In genomic region chr1:204841316-204841715, GRCh38 we compare ENCODE assay signal across 23 cellular contexts.
"Had no signal": no experiment of that assay in that cellular context is flagged by ENCODE, and none has a peak within 500 bp of the region (broad histone marks: within the 10 kb centered on the region; RNA-seq: fewer than 3 reads in every experiment).

No MANE protein-coding gene starts in this region.

- H3K27ac Mint-ChIP-seq: activated CD4-positive, alpha-beta T cell treated with anti-CD3 and anti-CD28 coated beads, Interleukin-2, amount 10 ng/mL, durations not matched to agents 24 days and 14 days; activated naive CD4-positive, alpha-beta T cell treated with anti-CD3 and anti-CD28 coated beads, Interleukin-2, amount 50 U/mL, for 72 hours; activated naive CD8-positive, alpha-beta T cell treated with anti-CD3 and anti-CD28 coated beads, Interleukin-2, amount 50 U/mL, for 24 hours; T-helper 17 cell; WTC11 had no signal

- H3K4me1 Mint-ChIP-seq: activated naive CD8-positive, alpha-beta T cell treated with anti-CD3 and anti-CD28 coated beads, Interleukin-2, amount 50 U/mL, for 24 hours had no signal

- H3K27me3 Mint-ChIP-seq: brain had no signal

- H3K4me3 ChIP-seq: K562 had no signal

- H3K9me3 Mint-ChIP-seq: activated CD4-positive, alpha-beta T cell treated with anti-CD3 and anti-CD28 coated beads, Interleukin-2, amount 10 ng/mL, durations not matched to agents 24 days and 14 days; activated naive CD8-positive, alpha-beta T cell treated with anti-CD3 and anti-CD28 coated beads, Interleukin-2, amount 50 U/mL, for 24 hours; activated T-cell treated with anti-CD3 and anti-CD28 coated beads, Interleukin-2, amount 50 U/mL, for 4 hours; WTC11 had no signal

- DNase-seq: activated CD4-positive, alpha-beta T cell treated with anti-CD3 and anti-CD28 coated beads for 1 hour; activated CD4-positive, alpha-beta T cell treated with anti-CD3 and anti-CD28 coated beads, Interleukin-2, amount 10 ng/mL, durations not matched to agents 24 days and 14 days; activated CD4-positive, alpha-beta T cell treated with anti-CD3 and anti-CD28 coated beads, Interleukin-2, amount 50 U/mL, for 48 hours; activated effector memory CD4-positive, alpha-beta T cell treated with anti-CD3 and anti-CD28 coated beads, Interleukin-2, amount 50 U/mL, for 16 hours; activated naive CD4-positive, alpha-beta T cell treated with Interleukin-2 at 50 U/mL for 16 hours; activated naive CD8-positive, alpha-beta T cell treated with anti-CD3 and anti-CD28 coated beads, Interleukin-2, amount 50 U/mL, for 24 hours; activated T-cell treated with anti-CD3 and anti-CD28 coated beads, Interleukin-2, amount 50 U/mL, for 4 hours; amniotic stem cell; Karpas-422; NCI-H187 treated with DMSO at 0.1 percent for 48 hours; NCI-H2081 treated with DMSO at 0.1 percent for 48 hours; NCI-H2227 treated with DMSO at 0.1 percent for 48 hours; NCI-H446 treated with DMSO at 0.1 percent for 48 hours; NCI-H524 treated with DMSO at 0.1 percent for 48 hours; NCI-H774; PC-3; SIG-M5; T-helper 17 cell; T-helper 9 cell had no signal

- H3K4me3 Mint-ChIP-seq: activated CD4-positive, alpha-beta T cell treated with anti-CD3 and anti-CD28 coated beads, Interleukin-2, amount 10 ng/mL, durations not matched to agents 24 days and 14 days; activated naive CD8-positive, alpha-beta T cell treated with anti-CD3 and anti-CD28 coated beads, Interleukin-2, amount 50 U/mL, for 24 hours; activated T-cell treated with anti-CD3 and anti-CD28 coated beads, Interleukin-2, amount 50 U/mL, for 4 hours; brain; T-helper 17 cell; WTC11 had no signal

- ATAC-seq: activated naive CD4-positive, alpha-beta T cell treated with anti-CD3 and anti-CD28 coated beads, Interleukin-2, amount 50 U/mL, for 72 hours; activated naive CD8-positive, alpha-beta T cell treated with anti-CD3 and anti-CD28 coated beads, Interleukin-2, amount 50 U/mL, for 24 hours; activated T-cell treated with anti-CD3 and anti-CD28 coated beads, Interleukin-2, amount 50 U/mL, for 4 hours; K562; PC-3; T-helper 17 cell; WTC11 had no signal

- H3K36me3 Mint-ChIP-seq: activated naive CD4-positive, alpha-beta T cell treated with anti-CD3 and anti-CD28 coated beads, Interleukin-2, amount 50 U/mL, for 72 hours; brain; WTC11 had no signal
